In the genomic region with DNA sequence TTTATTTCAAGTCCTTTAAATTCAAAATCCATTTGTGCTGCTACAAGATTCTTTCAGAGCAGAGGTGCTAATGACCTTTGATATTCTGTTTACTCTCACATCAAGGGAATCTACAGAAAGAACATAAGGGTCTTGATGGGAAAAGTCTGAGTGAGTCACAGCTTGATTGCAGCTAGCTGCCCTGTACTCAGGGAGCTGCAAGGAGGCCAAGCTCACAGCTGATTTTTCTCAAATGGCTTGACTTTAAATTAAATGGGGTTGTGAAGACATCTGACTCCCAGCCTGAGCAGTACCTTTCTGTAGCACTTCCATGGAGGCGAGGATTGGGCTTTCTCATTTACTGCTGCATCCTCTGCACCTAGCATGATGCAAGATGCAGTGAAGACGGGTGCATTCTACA, we compare ENCODE assay signal across 25 cellular contexts.
"Had no signal": no experiment of that assay in that cellular context is flagged by ENCODE, and none has a peak within 500 bp of the region (broad histone marks: within the 10 kb centered on the region; RNA-seq: fewer than 3 reads in every experiment).

No MANE protein-coding gene starts in this region.

- H3K27ac ChIP-seq: brain microvascular endothelial cell, gastrocnemius medialis, lower lobe of right lung, prostate gland, skin epidermis, suprapubic skin, tibial nerve had no signal

- H3K4me3 ChIP-seq: gastrocnemius medialis, lower lobe of right lung, prostate gland, skin epidermis, suprapubic skin, tibial nerve had no signal

- ATAC-seq: activated CD8-positive, alpha-beta T cell treated with anti-CD3 and anti-CD28 coated beads, Interleukin-2, amount 10 ng/mL, durations not matched to agents 7 days and 5 days; esophagus mucosa; gastrocnemius medialis; left colon; lower lobe of right lung; natural killer cell; right cardiac atrium; stimulated activated effector memory CD8-positive, alpha-beta T cell treated with anti-CD3 and anti-CD28 coated beads, Interleukin-12 subunit alpha, Interleukin-12 subunit beta, amount 100 ng/mL, for 72 hours; stimulated activated naive CD8-positive, alpha-beta T cell treated with anti-CD3 and anti-CD28 coated beads, Interleukin-15, amount 100 ng/mL, for 72 hours; T-cell had no signal

- H3K4me1 ChIP-seq: gastrocnemius medialis, lower lobe of right lung, prostate gland, suprapubic skin, tibial nerve had no signal

- DNase-seq: activated CD4-positive, alpha-beta T cell treated with anti-CD3 and anti-CD28 coated beads for 1 hour; activated CD4-positive, alpha-beta T cell treated with anti-CD3 and anti-CD28 coated beads, Interleukin-2, amount 50 U/mL, for 1 hour; activated CD8-positive, alpha-beta T cell treated with anti-CD3 and anti-CD28 coated beads, Interleukin-2, amount 10 ng/mL, durations not matched to agents 7 days and 5 days; activated gamma-delta T cell treated with Interleukin-2 at 50 U/mL for 16 hours; aorta; brain microvascular endothelial cell; caudate nucleus; effector memory CD4-positive, alpha-beta T cell; gastrocnemius medialis; hypothalamus; left colon; lower lobe of right lung; natural killer cell; right cardiac atrium; stimulated activated CD4-positive, alpha-beta T cell treated with anti-CD3 and anti-CD28 coated beads, Interleukin-1b, Interleukin-23, amount 100 ng/mL, for 48 hours; stimulated activated naive CD8-positive, alpha-beta T cell treated with anti-CD3 and anti-CD28 coated beads, Interleukin-15, amount 100 ng/mL, for 72 hours; T-cell had no signal

- H3K27me3 ChIP-seq: brain microvascular endothelial cell, gastrocnemius medialis, suprapubic skin, tibial nerve had no signal

- H3K36me3 ChIP-seq: brain microvascular endothelial cell, gastrocnemius medialis, lower lobe of right lung, prostate gland, suprapubic skin, tibial nerve had no signal

- FAIRE-seq: endothelial cell of umbilical vein, keratinocyte had no signal

- H3K9me3 ChIP-seq: gastrocnemius medialis, prostate gland, suprapubic skin had no signal
